In the genomic region with DNA sequence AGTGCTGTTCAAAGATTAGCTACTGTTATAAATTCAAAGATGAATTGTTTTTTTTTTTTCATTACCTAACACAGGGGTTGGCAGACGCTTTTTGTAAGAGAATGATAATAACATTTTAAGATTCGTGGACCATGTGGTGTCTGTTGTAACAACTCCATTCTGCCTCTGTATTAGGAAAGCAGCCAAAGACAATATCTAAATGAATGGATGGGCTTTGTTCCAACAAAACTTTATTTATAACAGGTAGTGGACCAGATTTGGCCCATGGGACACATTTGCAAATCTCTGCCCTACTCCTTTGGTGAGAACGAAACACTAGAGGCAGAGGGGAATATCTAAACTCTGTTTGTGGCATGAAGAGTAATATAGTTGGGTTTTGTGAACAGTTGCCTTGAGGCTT, we compare ENCODE assay signal across 25 cellular contexts.
DNase-seq lines count a peak whose midpoint lies in the region; ATAC-seq, FAIRE-seq and TF ChIP-seq lines count a peak whose summit lies in the region.
"Had no signal": no experiment of that assay in that cellular context is flagged by ENCODE, and none has a peak within 500 bp of the region (broad histone marks: within the 10 kb centered on the region; RNA-seq: fewer than 3 reads in every experiment).

No MANE protein-coding gene starts in this region.

- no peaks in the 10 kb centered on the region for H3K9me3 ChIP-seq in PC-3 (ENCODE audit: low read length)
- H3K9me3 ChIP-seq: thyroid gland had no signal

- H3F3A ChIP-seq in PC-3 (ENCODE audit: low read length, unreplicated experiment) = peaks cover 3% of the 10 kb centered on the region

- ATAC-seq in PC-3 (no peak), HG02870 (IDR thresholded peaks at IDR 0.05; ENCODE audit: unreplicated experiment) (no peak)
- ATAC-seq: activated T-cell treated with anti-CD3 and anti-CD28 coated beads, Interleukin-2, amount 50 U/mL, for 72 hours; naive thymus-derived CD8-positive, alpha-beta T cell had no signal

- peaks cover 84% of the 10 kb centered on the region for H3K79me2 ChIP-seq in ACC112 (ENCODE audit: control insufficient read depth, insufficient read depth, low read length, unreplicated experiment)
- peaks cover 77% of the 10 kb centered on the region for H3K79me2 ChIP-seq in PC-3 (ENCODE audit: low read length)

- POLR2A ChIA-PET in PC-3 (lab: Charles Lee; ENCODE audit: unreplicated experiment) = interaction anchor here (0.6 to 0.7 kb wide), 3 partner anchors 41 to 226 kb away, joined by 3 to 4 read pairs (median 3); no protein-coding TSS in a partner anchor

- H3K27ac ChIP-seq in ACC112 (ENCODE audit: low read depth, low read length) (peak overlapping the region; percentile 97), PC-3 (ENCODE audit: low read length) (peak overlapping the region; percentile 94)
- H3K27ac ChIP-seq: cardiac muscle cell, thyroid gland had no signal

- intact Hi-C loops in PC-3 (cut with micrococcal nuclease) = loop anchor here (10.0 kb wide), 1 partner anchor 385 kb away; no protein-coding TSS in a partner anchor

- no peak for FAIRE-seq in urothelium cell line (lab: Jason Lieb, UNC)
- FAIRE-seq: endometrium, H54 had no signal

- H3K4me1 ChIP-seq in ACC112 (ENCODE audit: control insufficient read depth, insufficient read depth, low read length, unreplicated experiment) (peaks cover 76% of the 10 kb centered on the region), PC-3 (ENCODE audit: insufficient read depth, low read length) (peaks cover 68% of the 10 kb centered on the region)

- peak overlapping the region; percentile 91 for H3K9ac ChIP-seq in PC-3 (ENCODE audit: low read length)

- BruUV-seq in PC-3 (replicated peaks; lab: Mats Ljungman, UMichigan) = no TSS peak

- H3K9me2 ChIP-seq in PC-3 (replicated peaks; ENCODE audit: low read length) = no peaks in the 10 kb centered on the region

- CTCF ChIA-PET in PC-3 (lab: Charles Lee) = no interaction called here

- H3K27me3 ChIP-seq in ACC112 (ENCODE audit: insufficient read depth, low read length) = no peaks in the 10 kb centered on the region
- H3K27me3 ChIP-seq in PC-3 (ENCODE audit: low read length) = no peaks in the 10 kb centered on the region
- H3K27me3 ChIP-seq: cardiac muscle cell, thyroid gland had no signal

- DNase-seq in PC-3 = peak; percentile 57
- peak; percentile 65 to 85 for DNase-seq in cardiac fibroblast (ENCODE audit: low read depth in 2 of 2)
- peak; percentile 72 for DNase-seq in iris pigment epithelial cell (ENCODE audit: low read depth)
- DNase-seq in NCI-H446 treated with DMSO at 0.1 percent for 48 hours (lab: John Stamatoyannopoulos, UW) = no peak
- no peak for DNase-seq in SHP77 treated with DMSO at 0.1 percent for 48 hours (lab: John Stamatoyannopoulos, UW)
- no peak for DNase-seq in urothelium cell line (ENCODE audit: low spot score)
- DNase-seq: ACHN; activated CD4-positive, alpha-beta T cell treated with anti-CD3 and anti-CD28 coated beads, Interleukin-2, amount 10 ng/mL, durations not matched to agents 7 days and 5 days; activated naive CD4-positive, alpha-beta T cell; activated T-cell treated with anti-CD3 and anti-CD28 coated beads, Interleukin-2, amount 50 U/mL, for 72 hours; DMS153; MM.1S; naive thymus-derived CD8-positive, alpha-beta T cell; NCI-H1436; NCI-H2107; NCI-H446; occipital lobe; SIG-M5; T1000; thyroid gland had no signal

- H3K36me3 ChIP-seq in ACC112 (ENCODE audit: insufficient read depth, low read length) (peaks cover 18% of the 10 kb centered on the region), PC-3 (ENCODE audit: low read depth, low read length) (no peaks in the 10 kb centered on the region)
- H3K36me3 ChIP-seq: cardiac muscle cell, thyroid gland had no signal

- peak overlapping the region; percentile 87 for H3K4me2 ChIP-seq in PC-3 (ENCODE audit: low read length)

- no peaks in the 10 kb centered on the region for H4K20me1 ChIP-seq in PC-3 (ENCODE audit: low read length)

- H2AFZ ChIP-seq in ACC112 (ENCODE audit: low read length, unreplicated experiment) (no peak overlapping the region), PC-3 (ENCODE audit: low read length) (no peak overlapping the region)

- TF ChIP-seq CTCF in PC-3 (conservative IDR thresholded peaks at IDR 0.05; ENCODE audit: low read depth, low read length) (no peak), cardiac fibroblast (IDR thresholded peaks at IDR 0.05; ENCODE audit: low read depth, low read length) (no peak)

- peak overlapping the region; percentile 24 for H3K4me3 ChIP-seq in ACC112 (ENCODE audit: low read depth, low read length)
- peak overlapping the region; percentile 20; the same call in 1 of the 2 replicates for H3K4me3 ChIP-seq in PC-3 (ENCODE audit: low read length)
- H3K4me3 ChIP-seq in cardiac fibroblast (replicated peaks in 1 of 2; ENCODE audit: low read depth in 2 of 2, low read length in 2 of 2) = no peak overlapping the region
- H3K4me3 ChIP-seq: cardiac muscle cell, thyroid gland had no signal

Comparison
In these comparisons a context has a peak if more than half of its experiments do, and no peak if none do; other contexts are left out.
1. H3K4me3 ChIP-seq: peak in ACC112 (single experiment) and PC-3 (single experiment); none in cardiac fibroblast (0 of 2).
2. DNase-seq: peak in PC-3 (single experiment), cardiac fibroblast (2 of 2) and iris pigment epithelial cell (single experiment); none in NCI-H446 treated with DMSO at 0.1 percent for 48 hours (single experiment), SHP77 treated with DMSO at 0.1 percent for 48 hours (single experiment) and urothelium cell line (single experiment).